Comparison of ENCODE assay signal across 15 cellular contexts in the genomic region with DNA sequence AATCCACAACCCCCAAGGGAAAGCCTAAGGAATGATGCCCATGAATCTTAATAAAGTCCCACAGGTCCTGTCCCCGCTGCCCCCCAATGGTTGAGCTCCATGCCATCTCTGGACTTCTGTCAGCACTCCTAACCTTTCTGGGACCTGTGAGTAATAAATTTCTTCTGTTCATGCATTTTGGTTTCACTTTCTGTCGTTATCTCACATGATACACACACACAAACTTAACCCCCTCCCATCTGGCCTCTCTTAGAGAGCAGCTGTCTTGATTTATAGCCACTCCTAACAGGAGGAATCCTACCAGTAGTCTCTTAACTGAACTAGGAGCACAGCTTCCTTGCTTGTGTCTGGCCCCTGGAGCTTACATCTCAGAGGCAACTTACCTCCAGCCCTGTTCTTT.
DNase-seq lines count a peak whose midpoint lies in the region; TF ChIP-seq lines count a peak whose summit lies in the region.
"Had no signal": no experiment of that assay in that cellular context is flagged by ENCODE, and none has a peak within 500 bp of the region (broad histone marks: within the 10 kb centered on the region; RNA-seq: fewer than 3 reads in every experiment).

No MANE protein-coding gene starts in this region.

- POLR2A ChIA-PET in HEK293T (lab: Yijun Ruan, JAX): no interaction called here

- TF ChIP-seq CTCF in chondrocyte (IDR thresholded peaks at IDR 0.05): no peak

- no peaks in the 10 kb centered on the region for H3K36me3 Mint-ChIP-seq in chondrocyte (ENCODE audit: low read depth)

- DNase-seq in A172 (ENCODE audit: low spot score) (peak; percentile 43), HEK293T (ENCODE audit: extremely low spot score) (no peak), NCI-H82 treated with DMSO at 0.1 percent for 48 hours (lab: John Stamatoyannopoulos, UW; ENCODE audit: unreplicated experiment) (peak; percentile 6), kidney tubule cell (ENCODE audit: low spot score) (peak; percentile 13), HuH-7 (ENCODE audit: low spot score) (no peak), chondrocyte (ENCODE audit: low spot score) (no peak), cardiac septum (ENCODE audit: low spot score) (no peak), retina (no peak)
- DNase-seq: GM23248, NCI-H1105 treated with DMSO at 0.1 percent for 48 hours, NCI-H1930, NCI-H345, Peyer's patch, SHP77 treated with DMSO at 0.1 percent for 48 hours, T-helper 2 cell had no signal

- H3K27ac Mint-ChIP-seq in chondrocyte (ENCODE audit: unreplicated experiment): no peak overlapping the region

- intact Hi-C loops in cardiac septum (cut with DNase I): no loop called here

- no peak overlapping the region for H3K4me3 Mint-ChIP-seq in chondrocyte (ENCODE audit: unreplicated experiment)

- no peaks in the 10 kb centered on the region for H3K27me3 Mint-ChIP-seq in chondrocyte (ENCODE audit: low read depth)

- CTCF ChIA-PET in HEK293T (lab: Yijun Ruan, JAX): no interaction called here

- peaks cover 24% of the 10 kb centered on the region for H3K9me3 Mint-ChIP-seq in chondrocyte (ENCODE audit: low read depth)

- H3K4me1 Mint-ChIP-seq in chondrocyte (ENCODE audit: low read depth): no peaks in the 10 kb centered on the region

TF ChIP-seq in HEK293T, 16 proteins besides CTCF, POLR2A, EP300 and RAD21:
- TF ChIP-seq FOXM1 (IDR thresholded peaks at IDR 0.05; ENCODE audit: borderline replicate concordance) (no peak), ARNT (IDR thresholded peaks at IDR 0.05) (no peak), NFRKB (IDR thresholded peaks at IDR 0.05) (no peak), BHLHE40 (IDR thresholded peaks at IDR 0.05; ENCODE audit: borderline replicate concordance) (no peak), L3MBTL2 (conservative IDR thresholded peaks at IDR 0.05) (no peak), ELF4 (IDR thresholded peaks at IDR 0.05) (no peak), LEF1 (IDR thresholded peaks at IDR 0.05; ENCODE audit: borderline replicate concordance) (no peak)
- TF ChIP-seq, protein P1, sequence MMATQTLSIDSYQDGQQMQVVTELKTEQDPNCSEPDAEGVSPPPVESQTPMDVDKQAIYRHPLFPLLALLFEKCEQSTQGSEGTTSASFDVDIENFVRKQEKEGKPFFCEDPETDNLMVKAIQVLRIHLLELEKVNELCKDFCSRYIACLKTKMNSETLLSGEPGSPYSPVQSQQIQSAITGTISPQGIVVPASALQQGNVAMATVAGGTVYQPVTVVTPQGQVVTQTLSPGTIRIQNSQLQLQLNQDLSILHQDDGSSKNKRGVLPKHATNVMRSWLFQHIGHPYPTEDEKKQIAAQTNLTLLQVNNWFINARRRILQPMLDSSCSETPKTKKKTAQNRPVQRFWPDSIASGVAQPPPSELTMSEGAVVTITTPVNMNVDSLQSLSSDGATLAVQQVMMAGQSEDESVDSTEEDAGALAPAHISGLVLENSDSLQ (IDR thresholded peaks at IDR 0.05): peak; percentile 39; the same call in 1 of the 2 replicates

Comparison
In these comparisons a context has a peak if more than half of its experiments do, and no peak if none do; other contexts are left out.
1. DNase-seq: peak in A172 (single experiment), NCI-H82 treated with DMSO at 0.1 percent for 48 hours (single experiment) and kidney tubule cell (single experiment); none in HEK293T (single experiment), HuH-7 (single experiment), chondrocyte (single experiment), cardiac septum (single experiment) and retina (single experiment).